In genomic region chr6:35259946-35260626, GRCh38 we compare ENCODE assay signal across 8 cellular contexts. TPM values are rescaled to one million over a fixed set of nuclear protein-coding genes. Genes with fewer than 3 reads are reported as not detected.
DNase-seq lines count a peak whose midpoint lies in the region; ATAC-seq and TF ChIP-seq lines count a peak whose summit lies in the region.

No MANE protein-coding gene starts in this region.

- no peak for TF ChIP-seq CTCF in RWPE1 (conservative IDR thresholded peaks at IDR 0.05; ENCODE audit: low read depth)
- no peak for TF ChIP-seq CTCF in parathyroid adenoma (IDR thresholded peaks at IDR 0.05)
- TF ChIP-seq CTCF in tibial artery (IDR thresholded peaks at IDR 0.05): no peak

- POLR2A ChIA-PET in RWPE1 (lab: Yijun Ruan, JAX; ENCODE audit: low non-redundant PET): interaction anchor here (1.0 kb wide), 1 partner anchor 110 kb away, joined by 3 read pairs; no protein-coding TSS in a partner anchor

- no peaks in the 10 kb centered on the region for H3K9me3 ChIP-seq in parathyroid adenoma (ENCODE audit: control insufficient read depth, low read length)
- no peaks in the 10 kb centered on the region for H3K9me3 ChIP-seq in tibial artery

- intact Hi-C loops in Right ventricle myocardium inferior (cut with DNase I) (no loop called here), tibial artery (cut with DNase I; ENCODE audit: low total_unique reads) (loop anchor here (10.0 kb wide), 1 partner anchor 245 kb away; no protein-coding TSS in a partner anchor)

- H3K27ac ChIP-seq in RWPE1 (peak overlapping the region; percentile 93), parathyroid adenoma (peak overlapping the region; percentile 88), tibial artery (peak overlapping the region; percentile 98)

- H3K4me3 ChIP-seq in parathyroid adenoma (ENCODE audit: low read depth, low read length) (peak overlapping the region; percentile 85), tibial artery (peak overlapping the region; percentile 80 to 94)

- H3K79me2 ChIP-seq in parathyroid adenoma: peaks cover 20% of the 10 kb centered on the region

- H3K27me3 ChIP-seq in parathyroid adenoma (ENCODE audit: control insufficient read depth, insufficient read depth, low read length): no peaks in the 10 kb centered on the region
- H3K27me3 ChIP-seq in tibial artery: no peaks in the 10 kb centered on the region

- ATAC-seq in GM19035 (IDR thresholded peaks at IDR 0.05; ENCODE audit: unreplicated experiment) (peak; percentile 35), HG03457 (IDR thresholded peaks at IDR 0.05; ENCODE audit: unreplicated experiment) (peak; percentile 39), Right ventricle myocardium inferior (peak; percentile 71)

- peak overlapping the region; percentile 75 for H3K4me2 ChIP-seq in parathyroid adenoma (ENCODE audit: low read length)

- H2AFZ ChIP-seq in parathyroid adenoma: peak overlapping the region; percentile 70

- CTCF ChIA-PET in RWPE1 (lab: Yijun Ruan, JAX): interaction anchor here (0.6 kb wide), 2 partner anchors 19 to 82 kb away, joined by 3 to 6 read pairs; partner anchors contain the start of gene PPARD

- H3K4me1 ChIP-seq in parathyroid adenoma (peaks cover 28% of the 10 kb centered on the region), tibial artery (peaks cover 0 to 59% (median 22%) of the 10 kb centered on the region in 4 donors)

- H3K36me3 ChIP-seq in parathyroid adenoma (ENCODE audit: control insufficient read depth, insufficient read depth, low read length) (no peaks in the 10 kb centered on the region), tibial artery (no peaks in the 10 kb centered on the region)

- peak overlapping the region; percentile 9 for H3K9ac ChIP-seq in parathyroid adenoma

- peak; percentile 74 for DNase-seq in AG20443 (ENCODE audit: low spot score)
- DNase-seq in RWPE1 (ENCODE audit: low spot score): peak; percentile 86
- peak in 3 of 4 experiments; percentile 20 to 54 (median 39) for DNase-seq in activated naive CD4-positive, alpha-beta T cell (lab: John Stamatoyannopoulos, UW)
- peak; percentile 86 for DNase-seq in Right ventricle myocardium inferior (ENCODE audit: missing footprints)
- DNase-seq in tibial artery: peak; percentile 71 to 81

RNA-seq across cellular contexts. Expression of gene ZNF76, which starts 0.6 kb away (rescaled TPM):
- total RNA-seq in Right ventricle myocardium inferior: 36.0 TPM

RNA-seq across cellular contexts. Expression of gene DEF6, which starts 37.5 kb away (rescaled TPM):
- total RNA-seq in Right ventricle myocardium inferior: 2.8 TPM

RNA-seq across cellular contexts. Expression of gene SCUBE3, which starts 46.3 kb away (rescaled TPM):
- total RNA-seq in Right ventricle myocardium inferior: 10.3 TPM

Comparison
In these comparisons a context has a peak if more than half of its experiments do, and no peak if none do; other contexts are left out.
1. Peak in every context shown above with its lines: DNase-seq, ATAC-seq, H3K4me3 ChIP-seq and H3K27ac ChIP-seq.